Comparison of ENCODE assay signal across 31 cellular contexts in the genomic region with DNA sequence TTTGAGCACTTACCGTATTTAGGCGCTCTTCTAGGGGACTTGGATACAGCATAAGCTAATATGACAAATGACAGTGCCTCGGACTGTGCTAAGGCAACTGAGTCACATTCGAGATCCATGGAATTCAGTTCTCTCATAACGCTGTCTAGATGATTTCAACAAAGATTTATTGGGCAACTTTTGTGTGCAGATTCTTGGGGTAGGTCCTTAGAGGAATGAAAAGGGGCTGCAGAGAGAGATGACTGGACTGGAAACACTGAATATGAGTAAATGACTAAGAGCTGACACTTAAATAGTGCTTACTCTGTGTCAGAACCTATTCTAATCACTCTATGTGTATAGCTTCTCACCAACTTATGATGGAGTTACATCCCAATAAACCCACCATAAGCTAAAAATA.
"Had no signal": no experiment of that assay in that cellular context is flagged by ENCODE, and none has a peak within 500 bp of the region (broad histone marks: within the 10 kb centered on the region; RNA-seq: fewer than 3 reads in every experiment).

No MANE protein-coding gene starts in this region.

- H2AFZ ChIP-seq: PC-9 had no signal

- DNase-seq: activated CD4-positive, alpha-beta memory T cell treated with anti-CD3 and anti-CD28 coated beads for 36 hours; activated CD4-positive, alpha-beta T cell treated with anti-CD3 and anti-CD28 coated beads for 4 hours; activated CD4-positive, alpha-beta T cell treated with anti-CD3 and anti-CD28 coated beads, Interleukin-2, amount 50 U/mL, for 1 hour; activated CD8-positive, alpha-beta memory T cell treated with anti-CD3 and anti-CD28 coated beads, Interleukin-2, amount 50 U/mL, for 4 hours; activated gamma-delta T cell treated with Interleukin-2 at 50 U/mL for 16 hours; activated naive CD4-positive, alpha-beta T cell treated with anti-CD3 and anti-CD28 coated beads for 36 hours; activated T-cell treated with anti-CD3 and anti-CD28 coated beads for 4 hours; activated T-cell treated with anti-CD3 and anti-CD28 coated beads, Interleukin-2, amount 50 U/mL, for 4 hours; adrenal gland; caudate nucleus; cerebellar nuclear complex; Karpas-422; MM.1S; MV-4-11; NCI-H1092; NCI-H1436 treated with DMSO at 0.1 percent for 48 hours; NCI-H187; NCI-H2029 treated with DMSO at 0.1 percent for 48 hours; NCI-H2107; NCI-H2171; NCI-H510A; NCI-H526; NCI-H748 treated with DMSO at 0.1 percent for 48 hours; NK-92 treated with Interleukin-12 subunit alpha and Interleukin-12 subunit beta, amount 100 ng/mL, for 24 hours; PC-9; SHP77; SJCRH30 had no signal

- H3K27me3 ChIP-seq: adrenal gland, SJCRH30 had no signal

- ATAC-seq: activated CD4-positive, CD25-positive, alpha-beta regulatory T cell treated with anti-CD3 and anti-CD28 coated beads, Interleukin-2, amount 50 U/mL, for 24 hours; activated naive CD4-positive, alpha-beta T cell treated with anti-CD3 and anti-CD28 coated beads, Interleukin-2, amount 50 U/mL, for 72 hours; activated T-cell treated with anti-CD3 and anti-CD28 coated beads, Interleukin-2, amount 50 U/mL, for 4 hours; WTC11 had no signal

- H3K27ac ChIP-seq: adrenal gland, PC-9, SJCRH30, SK-N-MC had no signal

- H3K4me2 ChIP-seq: PC-9 had no signal

- H3K4me1 ChIP-seq: adrenal gland had no signal

- H3K36me3 ChIP-seq: adrenal gland, SJCRH30 had no signal

- H3K4me3 ChIP-seq: adrenal gland, PC-9, SJCRH30, SK-N-MC had no signal

- H3K9me3 ChIP-seq: adrenal gland, SJCRH30 had no signal
